ENCODE assay signal across 9 cellular contexts in the genomic region with DNA sequence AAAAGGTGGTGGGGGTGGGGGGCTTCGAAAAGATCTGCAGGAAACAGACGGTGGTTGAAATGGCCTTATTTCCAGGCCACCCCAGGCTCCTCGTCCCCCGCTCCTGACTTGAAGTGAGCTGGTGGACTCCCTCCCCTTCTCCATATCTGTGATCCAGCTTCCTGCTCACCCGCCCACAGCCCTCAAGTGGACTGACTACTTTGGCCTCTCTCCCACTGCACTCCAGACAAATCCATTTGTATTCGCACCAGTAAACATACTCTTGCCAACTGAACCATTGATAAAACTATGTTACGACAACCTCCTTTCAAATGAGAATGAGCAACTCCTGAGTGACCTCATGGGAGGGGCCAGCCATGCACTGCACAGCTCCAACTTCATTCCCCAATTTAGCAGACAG.
DNase-seq lines count a peak whose midpoint lies in the region; ATAC-seq and TF ChIP-seq lines count a peak whose summit lies in the region.
"Had no signal": no experiment of that assay in that cellular context is flagged by ENCODE, and none has a peak within 500 bp of the region (broad histone marks: within the 10 kb centered on the region; RNA-seq: fewer than 3 reads in every experiment).

No MANE protein-coding gene starts in this region.

- 6 to 8% methylated on average over 7 of the region's 7 CpGs for whole genome bisulfite sequencing in upper lobe of left lung, 2 donors
- WGBS in mammary epithelial cell (ENCODE audit: low coverage, missing lambda C conversion rate): 65% methylated on average over 7 of the region's 7 CpGs

- ATAC-seq in upper lobe of left lung (ENCODE audit: low FRiP score in 2 of 2) (peak; percentile 92 to 96), GM18858 (IDR thresholded peaks at IDR 0.05; ENCODE audit: unreplicated experiment) (no peak), GM21528 (IDR thresholded peaks at IDR 0.05; ENCODE audit: low FRiP score, unreplicated experiment) (no peak)

- CTCF ChIA-PET in mammary epithelial cell (lab: Charles Lee; ENCODE audit: low non-redundant PET): no interaction called here

- peak; percentile 99 for DNase-seq in NCI-H2029 treated with DMSO at 0.1 percent for 48 hours (lab: John Stamatoyannopoulos, UW)
- DNase-seq in astrocyte of the cerebellum (ENCODE audit: low read depth): peak; percentile 92
- peak; percentile 64 for DNase-seq in iPS-NIHi11 (ENCODE audit: low spot score)
- peak in 1 of 2 donors; percentile 84 for DNase-seq in upper lobe of left lung
- DNase-seq in mammary epithelial cell: no peak
- DNase-seq: activated CD4-positive, alpha-beta T cell treated with anti-CD3 and anti-CD28 coated beads for 1 hour; immature natural killer cell had no signal

- no peak overlapping the region for H3K4me2 ChIP-seq in mammary epithelial cell (ENCODE audit: insufficient read depth, low read depth, low read length)

- no TSS peak for BruUV-seq in mammary epithelial cell (replicated peaks; lab: Mats Ljungman, UMichigan)

- intact Hi-C loops in mammary epithelial cell (cut with micrococcal nuclease): no loop called here

- H3K27me3 ChIP-seq in upper lobe of left lung: no peaks in the 10 kb centered on the region
- no peaks in the 10 kb centered on the region for H3K27me3 ChIP-seq in mammary epithelial cell (ENCODE audit: insufficient read depth, low read length)

- H3K9me3 ChIP-seq in upper lobe of left lung: no peaks in the 10 kb centered on the region
- no peaks in the 10 kb centered on the region for H3K9me3 ChIP-seq in mammary epithelial cell (replicated peaks; ENCODE audit: insufficient read depth, low read length)

- no peak overlapping the region for H2AFZ ChIP-seq in mammary epithelial cell (ENCODE audit: low read depth, low read length)

- no peak for TF ChIP-seq CTCF in astrocyte of the cerebellum (IDR thresholded peaks at IDR 0.05; ENCODE audit: low read depth, low read length, missing control alignments)
- no peak for TF ChIP-seq CTCF in upper lobe of left lung (IDR thresholded peaks at IDR 0.05)
- no peak for TF ChIP-seq CTCF in mammary epithelial cell (conservative IDR thresholded peaks at IDR 0.05 in 1 of 2, IDR thresholded peaks at IDR 0.05 in 1 of 2; ENCODE audit: extremely low read depth in 1 of 2, insufficient read depth in 1 of 2, low read depth in 1 of 2, low read length in 2 of 2)

- peaks cover 5 to 18% (median 11%) of the 10 kb centered on the region in 4 donors for H3K4me1 ChIP-seq in upper lobe of left lung
- no peaks in the 10 kb centered on the region for H3K4me1 ChIP-seq in mammary epithelial cell (ENCODE audit: insufficient read depth, low read length)

- no peaks in the 10 kb centered on the region for H4K20me1 ChIP-seq in mammary epithelial cell (ENCODE audit: insufficient read depth, low read length)

- no peak for TF ChIP-seq POLR2A in upper lobe of left lung (IDR thresholded peaks at IDR 0.05)

- no peak overlapping the region for H3K9ac ChIP-seq in mammary epithelial cell (ENCODE audit: insufficient read depth, low read length)

- dilution Hi-C loops in mammary epithelial cell (cut with HindIII; ENCODE audit: low sequenced_read_pairs): no loop called here

- H3K4me3 ChIP-seq in astrocyte of the cerebellum (ENCODE audit: low read depth, low read length): no peak overlapping the region
- no peak overlapping the region for H3K4me3 ChIP-seq in upper lobe of left lung
- H3K4me3 ChIP-seq in mammary epithelial cell (replicated peaks in 1 of 3; ENCODE audit: insufficient read depth in 1 of 3, low read depth in 2 of 3, low read length in 3 of 3): no peak overlapping the region

- H3K36me3 ChIP-seq in upper lobe of left lung: no peaks in the 10 kb centered on the region
- H3K36me3 ChIP-seq in mammary epithelial cell (ENCODE audit: insufficient read depth, low read length): no peaks in the 10 kb centered on the region

- no peak for TF ChIP-seq EP300 in upper lobe of left lung (IDR thresholded peaks at IDR 0.05)

- H3K27ac ChIP-seq in upper lobe of left lung: peak overlapping the region in 1 of 4 donors; percentile 39
- no peak overlapping the region for H3K27ac ChIP-seq in mammary epithelial cell (ENCODE audit: insufficient read depth, low read depth, low read length)

- in situ Hi-C loops in astrocyte of the cerebellum (cut with HindIII; ENCODE audit: low sequenced_read_pairs): no loop called here
- in situ Hi-C loops in mammary epithelial cell (cut with MboI; ENCODE audit: low sequenced_read_pairs in 2 of 2): no loop called here

- H3K79me2 ChIP-seq in mammary epithelial cell (ENCODE audit: insufficient read depth, low read length): no peaks in the 10 kb centered on the region

Comparison
In these comparisons a context has a peak if more than half of its experiments do, and no peak if none do; other contexts are left out.
1. ATAC-seq: peak in upper lobe of left lung (2 of 2); none in GM18858 (single experiment) and GM21528 (single experiment).